ENCODE assay signal across 25 cellular contexts in genomic region chr3:192482809-192483208, GRCh38.
DNase-seq lines count a peak whose midpoint lies in the region; ATAC-seq and TF ChIP-seq lines count a peak whose summit lies in the region.
"Had no signal": no experiment of that assay in that cellular context is flagged by ENCODE, and none has a peak within 500 bp of the region (broad histone marks: within the 10 kb centered on the region; RNA-seq: fewer than 3 reads in every experiment).

No MANE protein-coding gene starts in this region.

- no peaks in the 10 kb centered on the region for H3K9me3 ChIP-seq in MM.1S (replicated peaks; ENCODE audit: insufficient read depth, low read length)
- H3K9me3 ChIP-seq: pancreas, Peyer's patch, tibial artery had no signal

- ATAC-seq in GM21825 (IDR thresholded peaks at IDR 0.05; ENCODE audit: unreplicated experiment) = no peak
- ATAC-seq: HCT116; sciatic nerve; stimulated activated naive CD8-positive, alpha-beta T cell treated with anti-CD3 and anti-CD28 coated beads, Interleukin-15, Interleukin-2, amounts not matched to agents 100 U/mL and 50 U/mL, for 24 hours had no signal

- no peaks in the 10 kb centered on the region for H3K27me3 ChIP-seq in MM.1S (replicated peaks; ENCODE audit: insufficient read depth, low read length)
- H3K27me3 ChIP-seq: pancreas, Peyer's patch, tibial artery had no signal

- H3K4me3 ChIP-seq in MM.1S (ENCODE audit: low read length) = peak overlapping the region; percentile 28; the same call in 1 of the 2 replicates
- H3K4me3 ChIP-seq: pancreas, Peyer's patch, tibial artery had no signal

- H3F3A ChIP-seq in MM.1S (ENCODE audit: insufficient read depth, low read length) = no peaks in the 10 kb centered on the region

- H3K27ac ChIP-seq in MM.1S (ENCODE audit: low read length) = no peak overlapping the region
- H3K27ac ChIP-seq: epithelial cell of prostate, HL-60, pancreas, Peyer's patch, tibial artery had no signal

- no peaks in the 10 kb centered on the region for H3K4me1 ChIP-seq in MM.1S (ENCODE audit: low read length)
- H3K4me1 ChIP-seq: Peyer's patch, tibial artery had no signal

- peak overlapping the region; percentile 46; the same call in 1 of the 2 replicates for H3K4me2 ChIP-seq in MM.1S (ENCODE audit: low read depth, low read length)

- peak; percentile 23 for DNase-seq in Daoy (ENCODE audit: low read depth)
- DNase-seq in MM.1S = no peak
- peak; percentile 5 for DNase-seq in astrocyte of the hippocampus (ENCODE audit: low read depth, low spot score)
- peak; percentile 43 to 78 for DNase-seq in lung microvascular endothelial cell (ENCODE audit: low read depth in 2 of 2)
- DNase-seq in NCI-H69 (lab: John Stamatoyannopoulos, UW) = no peak
- no peak for DNase-seq in NCI-H187 treated with DMSO at 0.1 percent for 48 hours (lab: John Stamatoyannopoulos, UW)
- no peak for DNase-seq in NCI-H446 (lab: John Stamatoyannopoulos, UW)
- DNase-seq: activated naive CD4-positive, alpha-beta T cell treated with anti-CD3 and anti-CD28 coated beads, Interleukin-2, amount 50 U/mL, for 16 hours; anterior cingulate cortex; cerebellar nuclear complex; foreskin melanocyte; hippocampal formation; immature natural killer cell; NCI-H1417; NCI-H510A; pancreas; Peyer's patch; stimulated activated CD4-positive, alpha-beta T cell treated with anti-CD3 and anti-CD28 coated beads, Interleukin-15, amount 100 ng/mL, for 24 hours; stimulated activated naive CD8-positive, alpha-beta T cell treated with anti-CD3 and anti-CD28 coated beads, Interleukin-15, Interleukin-2, amounts not matched to agents 100 U/mL and 50 U/mL, for 24 hours; tibial artery had no signal

- no peaks in the 10 kb centered on the region for H3K9me2 ChIP-seq in MM.1S (replicated peaks; ENCODE audit: insufficient read depth, low read length)

- TF ChIP-seq CTCF in MM.1S (IDR thresholded peaks at IDR 0.05; ENCODE audit: low read length) = no peak

- no peaks in the 10 kb centered on the region for H3K79me2 ChIP-seq in MM.1S (ENCODE audit: low read length)

- H3K36me3 ChIP-seq in MM.1S (replicated peaks; ENCODE audit: insufficient read depth, low read length) = no peaks in the 10 kb centered on the region
- H3K36me3 ChIP-seq: pancreas, Peyer's patch, tibial artery had no signal

- H2AFZ ChIP-seq in MM.1S (ENCODE audit: low read length) = 0 out of 2 replicates have a peak overlapping the region, but pooled peaks have one; percentile 11

- no peak overlapping the region for H3K9ac ChIP-seq in MM.1S (ENCODE audit: low read length)

- H4K20me1 ChIP-seq in MM.1S (ENCODE audit: insufficient read depth, low read length) = no peaks in the 10 kb centered on the region

Comparison
In these comparisons a context has a peak if more than half of its experiments do, and no peak if none do; other contexts are left out.
1. DNase-seq: peak in Daoy (single experiment), astrocyte of the hippocampus (single experiment) and lung microvascular endothelial cell (2 of 2); none in MM.1S (single experiment), NCI-H69 (single experiment), NCI-H187 treated with DMSO at 0.1 percent for 48 hours (single experiment) and NCI-H446 (0 of 2).